ENCODE assay signal across 35 cellular contexts in the genomic region with DNA sequence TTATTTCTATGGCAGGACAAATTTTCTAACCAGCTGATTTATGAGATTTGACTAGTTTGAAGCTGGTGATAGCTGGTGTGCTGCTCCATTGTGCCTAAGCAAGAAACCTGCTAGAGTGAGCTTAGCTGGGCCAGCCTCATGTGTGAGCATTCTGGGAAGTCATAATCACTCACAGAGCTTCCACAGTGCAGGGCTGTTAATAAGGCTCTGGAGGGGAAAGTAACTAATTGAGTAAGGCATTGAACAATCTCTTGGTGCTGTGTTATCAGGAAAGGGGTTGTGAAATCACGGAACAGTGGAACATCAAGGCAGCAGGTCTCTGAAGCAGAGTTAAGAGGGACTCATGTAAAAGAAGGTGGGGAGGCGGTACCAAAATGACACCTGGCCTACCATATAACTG.
A peak's percentile ranks its signal among the peaks of the same experiment; 100 is the strongest.
DNase-seq lines count a peak whose midpoint lies in the region; ATAC-seq, FAIRE-seq and TF ChIP-seq lines count a peak whose summit lies in the region.
"Had no signal": no experiment of that assay in that cellular context is flagged by ENCODE, and none has a peak within 500 bp of the region (broad histone marks: within the 10 kb centered on the region; RNA-seq: fewer than 3 reads in every experiment).

No MANE protein-coding gene starts in this region.

- H3K4me1 Mint-ChIP-seq in activated T-cell treated with anti-CD3 and anti-CD28 coated beads, Interleukin-2, amount 50 U/mL, for 4 hours (ENCODE audit: low read depth), result no peaks in the 10 kb centered on the region
- H3K4me1 Mint-ChIP-seq: B cell; CD14-positive monocyte; CD4-positive, alpha-beta memory T cell; CD4-positive, CD25-positive, alpha-beta regulatory T cell; CD8-positive, alpha-beta memory T cell had no signal

- H3K4me1 ChIP-seq in left lung (no peaks in the 10 kb centered on the region), lower lobe of right lung (no peaks in the 10 kb centered on the region), upper lobe of right lung (no peaks in the 10 kb centered on the region), heart left ventricle (no peaks in the 10 kb centered on the region)
- H3K4me1 ChIP-seq: A549; BE2C; BLaER1; BLaER1 treated with 17β-estradiol and CSF1 and Interleukin-3, amounts not matched to agents 10 nM and 100 nM; Caco-2 had no signal

- WGBS in heart left ventricle, 4 donors, result 30 to 64% (median 58%) methylated on average over 2 of the region's 2 CpGs

- peaks cover 8% of the 10 kb centered on the region for H3K9me3 Mint-ChIP-seq in activated T-cell treated with anti-CD3 and anti-CD28 coated beads, Interleukin-2, amount 50 U/mL, for 4 hours
- H3K9me3 Mint-ChIP-seq: CD8-positive, alpha-beta T cell had no signal

- no peak for TF ChIP-seq CTCF in left lung (IDR thresholded peaks at IDR 0.05)
- no peak for TF ChIP-seq CTCF in lower lobe of right lung (IDR thresholded peaks at IDR 0.05)
- TF ChIP-seq CTCF in upper lobe of right lung (IDR thresholded peaks at IDR 0.05), result no peak
- no peak for TF ChIP-seq CTCF in heart left ventricle (IDR thresholded peaks at IDR 0.05)

- no peaks in the 10 kb centered on the region for H3K27me3 ChIP-seq in left lung
- no peaks in the 10 kb centered on the region for H3K27me3 ChIP-seq in lower lobe of right lung (ENCODE audit: low read depth)
- H3K27me3 ChIP-seq in upper lobe of right lung, result no peaks in the 10 kb centered on the region
- no peaks in the 10 kb centered on the region for H3K27me3 ChIP-seq in heart left ventricle
- H3K27me3 ChIP-seq: BE2C; BLaER1; BLaER1 treated with 17β-estradiol and CSF1 and Interleukin-3, amounts not matched to agents 10 nM and 100 nM had no signal

- H3K27ac ChIP-seq in left lung (no peak overlapping the region), lower lobe of right lung (no peak overlapping the region), upper lobe of right lung (no peak overlapping the region), heart left ventricle (no peak overlapping the region)
- H3K27ac ChIP-seq: 22Rv1; A549; BLaER1; BLaER1 treated with 17β-estradiol and CSF1 and Interleukin-3, amounts not matched to agents 10 nM and 100 nM; C4-2B had no signal

- H3K27me3 Mint-ChIP-seq in activated T-cell treated with anti-CD3 and anti-CD28 coated beads, Interleukin-2, amount 50 U/mL, for 4 hours (ENCODE audit: low read depth), result no peaks in the 10 kb centered on the region
- H3K27me3 Mint-ChIP-seq: B cell; CD4-positive, alpha-beta memory T cell; CD4-positive, alpha-beta T cell; CD4-positive, CD25-positive, alpha-beta regulatory T cell; CD8-positive, alpha-beta memory T cell had no signal

- TF ChIP-seq POLR2A in heart left ventricle (IDR thresholded peaks at IDR 0.05) (no peak), GM12891 (IDR thresholded peaks at IDR 0.05; ENCODE audit: low read depth, low read length) (no peak)

- no peak overlapping the region for H3K4me3 Mint-ChIP-seq in activated T-cell treated with anti-CD3 and anti-CD28 coated beads, Interleukin-2, amount 50 U/mL, for 4 hours
- H3K4me3 Mint-ChIP-seq: B cell; CD14-positive monocyte; CD4-positive, alpha-beta memory T cell; CD4-positive, alpha-beta T cell; CD4-positive, CD25-positive, alpha-beta regulatory T cell; CD8-positive, alpha-beta memory T cell; CD8-positive, alpha-beta T cell had no signal

- H3K9me3 ChIP-seq in left lung (no peaks in the 10 kb centered on the region), lower lobe of right lung (no peaks in the 10 kb centered on the region), upper lobe of right lung (no peaks in the 10 kb centered on the region), heart left ventricle (no peaks in the 10 kb centered on the region)
- H3K9me3 ChIP-seq: A549; BE2C; BLaER1; BLaER1 treated with 17β-estradiol and CSF1 and Interleukin-3, amounts not matched to agents 10 nM and 100 nM; Caco-2 had no signal

- DNase-seq in left lung, result no peak
- no peak for DNase-seq in lower lobe of right lung
- DNase-seq in upper lobe of right lung, result no peak
- DNase-seq in activated T-cell treated with anti-CD3 and anti-CD28 coated beads, Interleukin-2, amount 50 U/mL, for 4 hours, result no peak
- DNase-seq in heart left ventricle, result no peak
- no peak for DNase-seq in GM12891 (ENCODE audit: insufficient read length, low spot score)
- DNase-seq: 8988T; ACHN; AML-193; BE2C; C1 segment of cervical spinal cord; Caco-2; Calu3; CD4-positive, alpha-beta memory T cell; CD4-positive, alpha-beta T cell; CD4-positive, CD25-positive, alpha-beta regulatory T cell; CD8-positive, alpha-beta memory T cell; CD8-positive, alpha-beta T cell; COR-L47; DMS 273 treated with DMSO at 0.1 percent for 48 hours; DMS153; DMS53; DMS79; DMS79 treated with DMSO at 0.1 percent for 48 hours; DND-41; EL had no signal

- no peak for FAIRE-seq in GM12891 (lab: Jason Lieb, UNC)
- FAIRE-seq: A204.1, A549, D721Med had no signal

- ATAC-seq in left lung (peak; percentile 68), lower lobe of right lung (peak; percentile 43 to 69), upper lobe of right lung (peak; percentile 64), heart left ventricle (no peak)
- no peak for ATAC-seq in activated T-cell treated with anti-CD3 and anti-CD28 coated beads, Interleukin-2, amount 50 U/mL, for 4 hours
- ATAC-seq: A549; CD8-positive, alpha-beta T cell had no signal

- no peaks in the 10 kb centered on the region for H3K36me3 Mint-ChIP-seq in activated T-cell treated with anti-CD3 and anti-CD28 coated beads, Interleukin-2, amount 50 U/mL, for 4 hours (ENCODE audit: insufficient read depth)
- H3K36me3 Mint-ChIP-seq: CD14-positive monocyte; CD4-positive, alpha-beta memory T cell; CD4-positive, CD25-positive, alpha-beta regulatory T cell; CD8-positive, alpha-beta memory T cell; CD8-positive, alpha-beta T cell had no signal

- H3K4me3 ChIP-seq in left lung (no peak overlapping the region), lower lobe of right lung (no peak overlapping the region), upper lobe of right lung (no peak overlapping the region), heart left ventricle (no peak overlapping the region)
- H3K4me3 ChIP-seq: A549; BLaER1; BLaER1 treated with 17β-estradiol and CSF1 and Interleukin-3, amounts not matched to agents 10 nM and 100 nM had no signal

- intact Hi-C loops in left lung (cut with DNase I), result no loop called here
- intact Hi-C loops in lower lobe of right lung (cut with DNase I), result no loop called here
- intact Hi-C loops in upper lobe of right lung (cut with DNase I), result no loop called here
- intact Hi-C loops in heart left ventricle (cut with DNase I), result no loop called here

- H3K36me3 ChIP-seq in left lung (no peaks in the 10 kb centered on the region), lower lobe of right lung (no peaks in the 10 kb centered on the region), upper lobe of right lung (no peaks in the 10 kb centered on the region), heart left ventricle (no peaks in the 10 kb centered on the region)
- H3K36me3 ChIP-seq: BE2C; BLaER1; BLaER1 treated with 17β-estradiol and CSF1 and Interleukin-3, amounts not matched to agents 10 nM and 100 nM had no signal

TF ChIP-seq in GM12891, 5 proteins besides CTCF, POLR2A, EP300 and RAD21:
- TF ChIP-seq POLR2AphosphoS5 (IDR thresholded peaks at IDR 0.05; ENCODE audit: low read depth, low read length) (no peak), POU2F2 (IDR thresholded peaks at IDR 0.05; ENCODE audit: low read depth, low read length) (no peak), PAX5 (IDR thresholded peaks at IDR 0.05; ENCODE audit: insufficient read depth, low read length, severe bottlenecking) (no peak), SPI1 (IDR thresholded peaks at IDR 0.05; ENCODE audit: low read depth, low read length) (no peak), TAF1 (IDR thresholded peaks at IDR 0.05; ENCODE audit: low read depth, low read length) (no peak)
TF ChIP-seq in GM12891: peak in this region for 0.

Comparison
In these comparisons a context has a peak if more than half of its experiments do, and no peak if none do; other contexts are left out.
1. ATAC-seq: peak in left lung (single experiment), lower lobe of right lung (2 of 2) and upper lobe of right lung (single experiment); none in activated T-cell treated with anti-CD3 and anti-CD28 coated beads, Interleukin-2, amount 50 U/mL, for 4 hours (0 of 2) and heart left ventricle (0 of 4).